Comparison of ENCODE assay signal across 18 cellular contexts in the genomic region with DNA sequence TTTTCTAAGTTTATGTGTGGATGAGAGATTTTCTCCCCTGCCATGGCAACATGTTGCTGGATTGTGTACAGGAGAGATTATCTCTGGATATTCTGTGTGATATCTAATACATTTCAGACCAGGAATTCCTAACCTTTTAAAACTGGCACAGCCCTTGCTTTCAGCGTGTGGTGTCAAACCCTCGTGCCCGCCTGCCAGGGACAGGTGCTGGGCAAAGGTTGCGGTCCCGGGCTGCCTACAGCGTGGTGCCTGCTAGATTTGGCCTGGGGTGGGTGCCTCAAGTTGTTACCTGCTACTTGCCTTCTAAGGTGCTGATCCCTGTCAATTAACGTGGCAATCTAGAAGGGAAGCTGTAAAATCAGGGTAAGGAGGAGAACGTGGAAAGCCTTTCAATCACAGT.
DNase-seq lines count a peak whose midpoint lies in the region; ATAC-seq, FAIRE-seq and TF ChIP-seq lines count a peak whose summit lies in the region.
"Had no signal": no experiment of that assay in that cellular context is flagged by ENCODE, and none has a peak within 500 bp of the region (broad histone marks: within the 10 kb centered on the region; RNA-seq: fewer than 3 reads in every experiment).

No MANE protein-coding gene starts in this region.

- H3K36me3 ChIP-seq in liver (ENCODE audit: control insufficient read depth in 4 of 4, insufficient read depth in 3 of 4, low read depth in 1 of 4, low read length in 3 of 4) = no peaks in the 10 kb centered on the region
- H3K36me3 ChIP-seq in HepG2 (replicated peaks in 1 of 2; ENCODE audit: control insufficient read depth in 1 of 2, insufficient read depth in 2 of 2, low read length in 2 of 2) = peaks cover 0 to 2% of the 10 kb centered on the region in 2 experiments; a peak in 1 of 5 replicates
- H3K36me3 ChIP-seq: prostate gland had no signal

- FAIRE-seq in HepG2 (lab: Jason Lieb, UNC) = no peak
- FAIRE-seq: H54, HTR-8/SVneo, keratinocyte had no signal

- H3K4me3 Mint-ChIP-seq in activated naive CD8-positive, alpha-beta T cell treated with anti-CD3 and anti-CD28 coated beads, Interleukin-2, amount 50 U/mL, for 24 hours = no peak overlapping the region
- H3K4me3 Mint-ChIP-seq in naive B cell = no peak overlapping the region
- H3K4me3 Mint-ChIP-seq: dendritic cell treated with granulocyte-macrophage colony-stimulating factor and Interleukin-4, amounts not matched to agents 40 ng/mL and 50 ng/mL, for 4 days; nephron had no signal

- in situ Hi-C loops in HepG2 (cut with HindIII; ENCODE audit: extremely low pct_ligation_motif_present, low pct_unique_long_range_greater_than_20kb) = no loop called here

- H3K9me3 ChIP-seq in liver (ENCODE audit: control insufficient read depth in 4 of 4, low read length in 3 of 4) = no peaks in the 10 kb centered on the region
- H3K9me3 ChIP-seq in HepG2 (ENCODE audit: low read length) = no peaks in the 10 kb centered on the region
- H3K9me3 ChIP-seq: prostate gland, spleen had no signal

- H3K9me3 Mint-ChIP-seq in activated naive CD8-positive, alpha-beta T cell treated with anti-CD3 and anti-CD28 coated beads, Interleukin-2, amount 50 U/mL, for 24 hours = no peaks in the 10 kb centered on the region
- H3K9me3 Mint-ChIP-seq in naive B cell = no peaks in the 10 kb centered on the region
- H3K9me3 Mint-ChIP-seq: dendritic cell treated with granulocyte-macrophage colony-stimulating factor and Interleukin-4, amounts not matched to agents 40 ng/mL and 50 ng/mL, for 4 days had no signal

- H3K27ac ChIP-seq in liver (ENCODE audit: low read depth in 1 of 2, low read length in 2 of 2) = peak overlapping the region; percentile 79 to 95
- H3K27ac ChIP-seq in HepG2 (ENCODE audit: extremely low read length, insufficient read depth, low read length) = no peak overlapping the region
- H3K27ac ChIP-seq in RWPE1 = no peak overlapping the region
- H3K27ac ChIP-seq: prostate gland, spleen had no signal

- BruUV-seq in HepG2 (replicated peaks; lab: Mats Ljungman, UMichigan) = no TSS peak

- TF ChIP-seq EP300 in HepG2 (IDR thresholded peaks at IDR 0.05; ENCODE audit: low read depth in 2 of 2, low read length in 2 of 2) = no peak
- TF ChIP-seq EP300 in HepG2 (CRISPR knock-in tag; IDR thresholded peaks at IDR 0.05; ENCODE audit: borderline replicate concordance) = no peak

- intact Hi-C loops in HepG2 (cut with micrococcal nuclease; ENCODE audit: unreplicated experiment) = loop anchor here (5.0 kb wide), 1 partner anchor 49 kb away; no protein-coding TSS in a partner anchor

- H3K4me1 ChIP-seq in liver (ENCODE audit: control insufficient read depth in 4 of 4, insufficient read depth in 4 of 4, low read length in 3 of 4) (peaks cover 8 to 40% (median 34%) of the 10 kb centered on the region in 4 donors), HepG2 (ENCODE audit: insufficient read depth, low read length) (peaks cover 85% of the 10 kb centered on the region)
- H3K4me1 ChIP-seq: prostate gland had no signal

- peak in 1 of 2 donors; percentile 20 for TF ChIP-seq RAD21 in liver (IDR thresholded peaks at IDR 0.05)
- no peak for TF ChIP-seq RAD21 in HepG2 (CRISPR knock-in tag; IDR thresholded peaks at IDR 0.05)

- peak overlapping the region; percentile 43 to 72 (median 65) for H3K4me3 ChIP-seq in liver (ENCODE audit: low read depth in 1 of 3, low read length in 3 of 3)
- no peak overlapping the region for H3K4me3 ChIP-seq in HepG2 (replicated peaks in 1 of 3; ENCODE audit: insufficient read depth in 1 of 3, low read depth in 2 of 3, low read length in 3 of 3)
- H3K4me3 ChIP-seq: prostate gland, spleen had no signal

- POLR2A ChIA-PET in HepG2 (lab: Yijun Ruan, JAX) (no interaction called here), RWPE1 (lab: Yijun Ruan, JAX; ENCODE audit: low non-redundant PET) (no interaction called here)

- no peaks in the 10 kb centered on the region for H4K20me1 ChIP-seq in HepG2 (ENCODE audit: insufficient read depth, low read length)

- TF ChIP-seq CTCF in liver (IDR thresholded peaks at IDR 0.05; ENCODE audit: low read depth, low read length, missing input control) (no peak), HepG2 (CRISPR knock-in tag; IDR thresholded peaks at IDR 0.05) (no peak), RWPE1 (conservative IDR thresholded peaks at IDR 0.05; ENCODE audit: low read depth) (no peak)

- H3K9ac ChIP-seq in liver (ENCODE audit: low read depth in 1 of 2, low read length in 2 of 2) (peak overlapping the region; percentile 72 to 97), HepG2 (ENCODE audit: insufficient read depth, low read depth, low read length) (no peak overlapping the region)

- peaks cover 71% of the 10 kb centered on the region for H3K4me1 Mint-ChIP-seq in activated naive CD8-positive, alpha-beta T cell treated with anti-CD3 and anti-CD28 coated beads, Interleukin-2, amount 50 U/mL, for 24 hours
- peaks cover 40 to 56% (median 50%) of the 10 kb centered on the region in 3 donors for H3K4me1 Mint-ChIP-seq in naive B cell

- H3K36me3 Mint-ChIP-seq in activated naive CD8-positive, alpha-beta T cell treated with anti-CD3 and anti-CD28 coated beads, Interleukin-2, amount 50 U/mL, for 24 hours (ENCODE audit: low read depth) = peaks cover 50% of the 10 kb centered on the region
- peaks cover 21 to 27% of the 10 kb centered on the region in 2 donors for H3K36me3 Mint-ChIP-seq in naive B cell

- WGBS in liver = 41% methylated on average over 8 of the region's 8 CpGs
- WGBS in HepG2 (ENCODE audit: low lambda C conversion rate) = 97% methylated on average over 8 of the region's 8 CpGs

- H3K27me3 Mint-ChIP-seq in activated naive CD8-positive, alpha-beta T cell treated with anti-CD3 and anti-CD28 coated beads, Interleukin-2, amount 50 U/mL, for 24 hours = no peaks in the 10 kb centered on the region
- H3K27me3 Mint-ChIP-seq in naive B cell = no peaks in the 10 kb centered on the region

- H3K27ac Mint-ChIP-seq in activated naive CD8-positive, alpha-beta T cell treated with anti-CD3 and anti-CD28 coated beads, Interleukin-2, amount 50 U/mL, for 24 hours = peak overlapping the region; percentile 62
- peak overlapping the region; percentile 35 to 92 (median 74) for H3K27ac Mint-ChIP-seq in naive B cell
- H3K27ac Mint-ChIP-seq: dendritic cell treated with granulocyte-macrophage colony-stimulating factor and Interleukin-4, amounts not matched to agents 40 ng/mL and 50 ng/mL, for 4 days; nephron had no signal

- no peak overlapping the region for H2AFZ ChIP-seq in HepG2 (ENCODE audit: low read length)

- ATAC-seq in HepG2 = no peak
- no peak for ATAC-seq in activated naive CD8-positive, alpha-beta T cell treated with anti-CD3 and anti-CD28 coated beads, Interleukin-2, amount 50 U/mL, for 24 hours
- ATAC-seq in naive B cell (ENCODE audit: low read depth in 2 of 2) = no peak
- ATAC-seq in GM21447 (IDR thresholded peaks at IDR 0.05; ENCODE audit: unreplicated experiment) = no peak

- CTCF ChIA-PET in HepG2 (lab: Yijun Ruan, JAX; ENCODE audit: low intra/inter-chr PET ratio, low total read pairs) = no interaction called here
- CTCF ChIA-PET in RWPE1 (lab: Yijun Ruan, JAX) = no interaction called here

- no peak overlapping the region for H3K4me2 ChIP-seq in HepG2 (ENCODE audit: low read depth, low read length)

- H3K79me2 ChIP-seq in HepG2 (ENCODE audit: insufficient read depth, low read length) = no peaks in the 10 kb centered on the region

- no peak for TF ChIP-seq POLR2A in HepG2 (IDR thresholded peaks at IDR 0.05; ENCODE audit: insufficient read depth in 1 of 2, low read depth in 2 of 2, low read length in 2 of 2)

- H3K27me3 ChIP-seq in liver (ENCODE audit: control insufficient read depth in 4 of 4, insufficient read depth in 4 of 4, low read length in 3 of 4) = no peaks in the 10 kb centered on the region
- H3K27me3 ChIP-seq in HepG2 (ENCODE audit: control insufficient read depth in 1 of 2, insufficient read depth in 2 of 2, low read length in 2 of 2) = no peaks in the 10 kb centered on the region
- H3K27me3 ChIP-seq: spleen had no signal

- DNase-seq in HepG2 (ENCODE audit: low spot score) (no peak), naive B cell (no peak), DMS53 treated with DMSO at 0.1 percent for 48 hours (lab: John Stamatoyannopoulos, UW; ENCODE audit: unreplicated experiment) (no peak), RWPE1 (ENCODE audit: low spot score) (no peak)
- DNase-seq in activated naive CD8-positive, alpha-beta T cell treated with anti-CD3 and anti-CD28 coated beads, Interleukin-2, amount 50 U/mL, for 24 hours = no peak
- DNase-seq: Kasumi-1, mesendoderm, NCI-H1092, NCI-H524, spleen had no signal

TF ChIP-seq in liver, 16 proteins besides CTCF, POLR2A, EP300 and RAD21 (continues in another document):
- TF ChIP-seq SP1 (IDR thresholded peaks at IDR 0.05) = peak; percentile 84

TF ChIP-seq in HepG2, 621 proteins besides CTCF, POLR2A, EP300 and RAD21:
- TF ChIP-seq CHD4 (IDR thresholded peaks at IDR 0.05; ENCODE audit: borderline replicate concordance, low read length) = no peak
- no peak for TF ChIP-seq FOXC1 (CRISPR knock-in tag; IDR thresholded peaks at IDR 0.05; ENCODE audit: borderline replicate concordance)
- no peak for TF ChIP-seq ZNF629 (CRISPR knock-in tag; conservative IDR thresholded peaks at IDR 0.05)
- TF ChIP-seq PAF1 (CRISPR knock-in tag; IDR thresholded peaks at IDR 0.05) = no peak
- TF ChIP-seq ZKSCAN5 (CRISPR knock-in tag; IDR thresholded peaks at IDR 0.05) = no peak
- no peak for TF ChIP-seq ZNF660 (CRISPR knock-in tag; IDR thresholded peaks at IDR 0.05; ENCODE audit: borderline replicate concordance, low read depth)
- no peak for TF ChIP-seq ZNF878 (CRISPR knock-in tag; IDR thresholded peaks at IDR 0.05)
- TF ChIP-seq ZNF337 (CRISPR knock-in tag; IDR thresholded peaks at IDR 0.05; ENCODE audit: borderline replicate concordance, low read depth) = no peak
- no peak for TF ChIP-seq NFE2L2 (IDR thresholded peaks at IDR 0.05; ENCODE audit: low read length)
- TF ChIP-seq ZBTB7B (CRISPR knock-in tag; IDR thresholded peaks at IDR 0.05) = no peak
- no peak for TF ChIP-seq ZFAT (CRISPR knock-in tag; conservative IDR thresholded peaks at IDR 0.05)
- TF ChIP-seq ZBTB20 (CRISPR knock-in tag; IDR thresholded peaks at IDR 0.05; ENCODE audit: borderline replicate concordance, low read depth) = no peak
TF ChIP-seq in HepG2: peak in this region for 0.

Comparison
In these comparisons a context has a peak if more than half of its experiments do, and no peak if none do; other contexts are left out.
1. H3K27ac ChIP-seq: peak in liver (2 of 2); none in HepG2 (single experiment) and RWPE1 (single experiment).
2. H3K4me3 ChIP-seq: peak in liver (3 of 3); none in HepG2 (0 of 3).